ENCODE assay signal across 16 cellular contexts in the genomic region with DNA sequence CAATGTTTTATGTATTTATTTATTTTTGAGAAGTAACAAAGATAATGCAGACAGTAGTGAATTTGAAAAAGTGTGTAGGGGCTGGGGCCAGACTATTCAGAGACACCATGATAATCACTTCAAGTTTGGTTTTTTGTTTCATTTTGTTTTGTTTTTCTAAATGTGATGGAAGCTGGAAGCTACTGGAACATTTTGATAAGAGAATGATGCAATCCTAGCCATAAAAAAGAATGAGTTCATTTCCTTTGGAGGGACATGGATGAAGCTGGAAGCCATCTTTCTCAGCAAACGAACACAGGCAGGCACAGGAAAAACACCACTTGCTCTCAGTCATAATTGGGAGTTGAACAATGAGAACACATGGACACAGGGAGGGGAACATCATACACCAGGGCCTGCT.
DNase-seq lines count a peak whose midpoint lies in the region; ATAC-seq and TF ChIP-seq lines count a peak whose summit lies in the region.
"Had no signal": no experiment of that assay in that cellular context is flagged by ENCODE, and none has a peak within 500 bp of the region (broad histone marks: within the 10 kb centered on the region; RNA-seq: fewer than 3 reads in every experiment).

No MANE protein-coding gene starts in this region.

- CTCF ChIA-PET in HEK293 (lab: Yijun Ruan, JAX) = interaction anchor here (0.6 kb wide), 1 partner anchor 331 kb away, joined by 3 read pairs; no protein-coding TSS in a partner anchor

- no peaks in the 10 kb centered on the region for H3K36me3 ChIP-seq in ACC112 (ENCODE audit: insufficient read depth, low read length)
- no peaks in the 10 kb centered on the region for H3K36me3 ChIP-seq in HEK293 (ENCODE audit: control insufficient read depth in 2 of 2, insufficient read depth in 1 of 2, low read length in 2 of 2)

- no peaks in the 10 kb centered on the region for H3K79me2 ChIP-seq in ACC112 (ENCODE audit: control insufficient read depth, insufficient read depth, low read length, unreplicated experiment)

- DNase-seq in amniotic epithelial cell (ENCODE audit: low read depth) (peak; percentile 79), iris pigment epithelial cell (ENCODE audit: low read depth) (peak; percentile 23), COLO829 (ENCODE audit: low spot score) (no peak)
- DNase-seq in effector CD4-positive, alpha-beta T cell = no peak
- DNase-seq: C1 segment of cervical spinal cord, COR-L47, EL, NCI-H1436 treated with DMSO at 0.1 percent for 48 hours, NCI-H2029 treated with DMSO at 0.1 percent for 48 hours, NCI-H2171 treated with DMSO at 0.1 percent for 48 hours, NCI-H748 treated with DMSO at 0.1 percent for 48 hours, RPMI8226 had no signal

- H3K27me3 ChIP-seq in ACC112 (ENCODE audit: insufficient read depth, low read length) = no peaks in the 10 kb centered on the region

- no peak for ATAC-seq in GM21723 (IDR thresholded peaks at IDR 0.05; ENCODE audit: unreplicated experiment)
- ATAC-seq: A549 had no signal

- H3K4me1 ChIP-seq in ACC112 (ENCODE audit: control insufficient read depth, insufficient read depth, low read length, unreplicated experiment) (no peaks in the 10 kb centered on the region), HEK293 (ENCODE audit: control insufficient read depth, insufficient read depth, low read length) (no peaks in the 10 kb centered on the region)
- H3K4me1 ChIP-seq: A549 had no signal

- H3K9me3 ChIP-seq in HEK293 (ENCODE audit: control insufficient read depth, insufficient read depth, low read depth, low read length) = no peaks in the 10 kb centered on the region
- H3K9me3 ChIP-seq: A549 had no signal

- no peak overlapping the region for H3K4me3 ChIP-seq in ACC112 (ENCODE audit: low read depth, low read length)
- no peak overlapping the region for H3K4me3 ChIP-seq in HEK293 (ENCODE audit: low read depth, low read length)
- H3K4me3 ChIP-seq: A549 had no signal

- H3K27ac ChIP-seq in ACC112 (ENCODE audit: low read depth, low read length) (no peak overlapping the region), HEK293 (ENCODE audit: extremely low read depth, low read depth, low read length) (no peak overlapping the region)
- H3K27ac ChIP-seq: A549 had no signal

- peak overlapping the region; percentile 73 for H2AFZ ChIP-seq in ACC112 (ENCODE audit: low read length, unreplicated experiment)

- POLR2A ChIA-PET in HEK293 (lab: Yijun Ruan, JAX) = no interaction called here

- no peak for TF ChIP-seq CTCF in HEK293 (tag by site-specific recombination; IDR thresholded peaks at IDR 0.05)

TF ChIP-seq in HEK293, 187 proteins besides CTCF, POLR2A, EP300 and RAD21:
- TF ChIP-seq MZF1 (tag by site-specific recombination; IDR thresholded peaks at IDR 0.05; ENCODE audit: borderline replicate concordance) = no peak
- TF ChIP-seq SETDB1 (IDR thresholded peaks at IDR 0.05; ENCODE audit: insufficient read length, low read length) = peak; percentile 49

Comparison
In these comparisons a context has a peak if more than half of its experiments do, and no peak if none do; other contexts are left out.
1. DNase-seq: peak in amniotic epithelial cell (single experiment) and iris pigment epithelial cell (single experiment); none in COLO829 (single experiment) and effector CD4-positive, alpha-beta T cell (single experiment).